In the genomic region with DNA sequence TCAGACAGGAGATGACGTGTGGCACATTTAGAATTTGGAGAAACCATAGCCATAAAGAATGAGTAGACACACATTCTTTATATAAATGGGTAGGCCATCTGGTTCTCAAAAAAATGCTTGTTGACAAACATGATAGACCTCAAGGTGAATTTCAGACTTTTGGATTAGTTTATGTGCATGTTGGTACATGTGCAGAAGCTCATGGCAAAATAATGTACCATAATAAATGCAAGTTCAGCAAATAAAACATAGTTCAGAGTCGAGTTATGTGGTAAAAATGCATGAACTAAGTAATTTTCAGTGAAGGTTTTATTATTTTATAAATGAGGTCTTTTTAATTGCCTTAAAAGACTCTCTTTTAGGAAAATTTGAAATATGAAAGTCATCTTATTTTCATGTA, we compare ENCODE assay signal across 21 cellular contexts. TPM values are rescaled to one million over a fixed set of nuclear protein-coding genes. Genes with fewer than 3 reads are reported as not detected.
DNase-seq lines count a peak whose midpoint lies in the region; ATAC-seq, FAIRE-seq and TF ChIP-seq lines count a peak whose summit lies in the region.
"Had no signal": no experiment of that assay in that cellular context is flagged by ENCODE, and none has a peak within 500 bp of the region (broad histone marks: within the 10 kb centered on the region; RNA-seq: fewer than 3 reads in every experiment).

No MANE protein-coding gene starts in this region.

- H3K27ac ChIP-seq in coronary artery, result no peak overlapping the region
- H3K27ac ChIP-seq in osteoblast (ENCODE audit: low read depth, low read length), result peak overlapping the region; percentile 31
- no peak overlapping the region for H3K27ac ChIP-seq in effector memory CD4-positive, alpha-beta T cell (ENCODE audit: insufficient read depth, low read length, poor library complexity, severe bottlenecking)
- H3K27ac ChIP-seq: adrenal gland, parathyroid adenoma, suprapubic skin had no signal

- peaks cover 8% of the 10 kb centered on the region for H3K79me2 ChIP-seq in osteoblast (ENCODE audit: insufficient read depth, low read length)

- H4K20me1 ChIP-seq in osteoblast (ENCODE audit: insufficient read depth, low read length), result no peaks in the 10 kb centered on the region

- TF ChIP-seq POLR2A in NB4 (IDR thresholded peaks at IDR 0.05; ENCODE audit: extremely low read depth, insufficient read length), result no peak

- no peak for ATAC-seq in GM21367 (IDR thresholded peaks at IDR 0.05; ENCODE audit: unreplicated experiment)
- ATAC-seq: sciatic nerve had no signal

- no peaks in the 10 kb centered on the region for H3K9me3 ChIP-seq in osteoblast (ENCODE audit: low read depth, low read length)
- no peaks in the 10 kb centered on the region for H3K9me3 ChIP-seq in effector memory CD4-positive, alpha-beta T cell (ENCODE audit: control insufficient read depth, low read length)
- H3K9me3 ChIP-seq: adrenal gland, suprapubic skin had no signal

- H3K4me1 ChIP-seq in osteoblast (ENCODE audit: insufficient read depth, low read length), result no peaks in the 10 kb centered on the region
- H3K4me1 ChIP-seq in effector memory CD4-positive, alpha-beta T cell (ENCODE audit: control insufficient read depth, insufficient read depth, low read length, poor library complexity, severe bottlenecking), result no peaks in the 10 kb centered on the region

- FAIRE-seq in G401.6 (lab: Jason Lieb, UNC), result peak; percentile 78
- FAIRE-seq: keratinocyte had no signal

- H2AFZ ChIP-seq in osteoblast (ENCODE audit: low read length), result peak overlapping the region; percentile 44
- H2AFZ ChIP-seq: parathyroid adenoma had no signal

- no peak for TF ChIP-seq CTCF in NB4 (IDR thresholded peaks at IDR 0.05; ENCODE audit: low read depth, low read length)
- no peak for TF ChIP-seq CTCF in coronary artery (IDR thresholded peaks at IDR 0.05)
- TF ChIP-seq CTCF in osteoblast (IDR thresholded peaks at IDR 0.05; ENCODE audit: extremely low read depth, low read depth, low read length), result no peak

- no peaks in the 10 kb centered on the region for H3K36me3 ChIP-seq in osteoblast (ENCODE audit: insufficient read depth, low read length)
- H3K36me3 ChIP-seq in effector memory CD4-positive, alpha-beta T cell (ENCODE audit: control insufficient read depth, insufficient read depth, low read length), result no peaks in the 10 kb centered on the region
- H3K36me3 ChIP-seq: adrenal gland, suprapubic skin had no signal

- no peaks in the 10 kb centered on the region for H3K27me3 ChIP-seq in osteoblast (ENCODE audit: insufficient read depth, low read length)
- H3K27me3 ChIP-seq in effector memory CD4-positive, alpha-beta T cell (replicated peaks; ENCODE audit: control insufficient read depth, insufficient read depth, low read length, poor library complexity, severe bottlenecking), result no peaks in the 10 kb centered on the region
- H3K27me3 ChIP-seq: adrenal gland, suprapubic skin had no signal

- H3K4me3 ChIP-seq in NB4 (ENCODE audit: low read depth, low read length) (peak overlapping the region; percentile 25), coronary artery (peak overlapping the region; percentile 32), osteoblast (ENCODE audit: insufficient read depth, low read length) (peak overlapping the region; percentile 63)
- H3K4me3 ChIP-seq in effector memory CD4-positive, alpha-beta T cell (ENCODE audit: insufficient read depth, low read depth, low read length, poor library complexity, severe bottlenecking), result no peak overlapping the region
- H3K4me3 ChIP-seq: suprapubic skin had no signal

- peak overlapping the region; percentile 94 for H3K4me2 ChIP-seq in osteoblast (ENCODE audit: insufficient read depth, low read length)

- DNase-seq in NB4 (ENCODE audit: low read depth), result no peak
- DNase-seq in coronary artery (ENCODE audit: low spot score), result no peak
- no peak for DNase-seq in osteoblast (ENCODE audit: insufficient read length, low spot score, missing footprints)
- DNase-seq in effector memory CD4-positive, alpha-beta T cell, result no peak
- DNase-seq in KG1 (lab: John Stamatoyannopoulos, UW), result no peak
- DNase-seq: activated CD4-positive, alpha-beta T cell treated with anti-CD3 and anti-CD28 coated beads, Interleukin-2, amount 10 ng/mL, durations not matched to agents 7 days and 5 days; activated CD8-positive, alpha-beta memory T cell treated with anti-CD3 and anti-CD28 coated beads, Interleukin-2, amount 50 U/mL, for 48 hours; activated effector memory CD4-positive, alpha-beta T cell treated with anti-CD3 and anti-CD28 coated beads, Interleukin-2, amount 50 U/mL, for 16 hours; adrenal gland; CD4-positive, alpha-beta memory T cell; DMS53; hippocampal formation; NCI-H1436; NCI-H526; Right ventricle myocardium superior had no signal

RNA-seq across cellular contexts. Expression of gene EEFSEC, which starts 24.6 kb away (rescaled TPM):
- 4.4 and 5.1 TPM in 2 replicates for total RNA-seq in osteoblast

RNA-seq across cellular contexts. Expression of gene RUVBL1, which starts 54.3 kb away (rescaled TPM):
- 40.1 and 41.6 TPM in 2 replicates for total RNA-seq in osteoblast
